19 cellular contexts compared by ENCODE assay signal in the genomic region with DNA sequence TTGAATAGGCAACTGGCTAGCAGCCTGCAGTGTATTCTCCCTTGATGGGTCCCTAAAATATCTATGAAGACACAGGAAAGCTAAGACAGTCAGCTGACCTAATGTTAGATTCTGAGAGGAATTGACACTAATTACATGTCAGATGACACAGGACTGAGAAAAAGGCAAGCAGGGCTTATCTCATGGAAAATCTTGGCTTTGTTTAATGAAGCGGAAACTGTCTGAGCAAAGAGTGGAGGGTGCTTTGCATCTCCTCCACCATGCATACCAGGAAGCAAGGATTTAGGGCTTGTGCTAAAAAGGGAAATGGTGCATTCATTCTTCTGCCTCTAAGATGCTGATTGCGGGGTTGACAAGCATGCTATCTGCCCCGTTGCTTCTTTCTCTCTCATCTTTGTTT.
A peak's percentile ranks its signal among the peaks of the same experiment; 100 is the strongest.
DNase-seq lines count a peak whose midpoint lies in the region; ATAC-seq, FAIRE-seq and TF ChIP-seq lines count a peak whose summit lies in the region.
"Had no signal": no experiment of that assay in that cellular context is flagged by ENCODE, and none has a peak within 500 bp of the region (broad histone marks: within the 10 kb centered on the region; RNA-seq: fewer than 3 reads in every experiment).

No MANE protein-coding gene starts in this region.

- no peak overlapping the region for H3K9ac ChIP-seq in astrocyte (ENCODE audit: low read length)
- H3K9ac ChIP-seq: BLaER1 treated with 17β-estradiol and CSF1 and Interleukin-3, amounts not matched to agents 10 nM and 100 nM had no signal

- H3K79me2 ChIP-seq in astrocyte (ENCODE audit: insufficient read depth, low read length), result no peaks in the 10 kb centered on the region

- no peak overlapping the region for H3K4me2 ChIP-seq in astrocyte (ENCODE audit: low read length)

- H3K4me3 Mint-ChIP-seq in astrocyte (ENCODE audit: unreplicated experiment) (no peak overlapping the region), nephron progenitor cell (no peak overlapping the region)

- H3K27ac Mint-ChIP-seq in astrocyte (ENCODE audit: unreplicated experiment), result no peak overlapping the region
- H3K27ac Mint-ChIP-seq in nephron progenitor cell, result peak overlapping the region; percentile 50

- TF ChIP-seq POLR2A in adrenal gland (IDR thresholded peaks at IDR 0.05) (no peak), uterus (IDR thresholded peaks at IDR 0.05) (no peak)

- CTCF ChIA-PET in A673 (lab: Charles Lee), result no interaction called here

- H3K36me3 Mint-ChIP-seq in astrocyte (ENCODE audit: low read depth, unreplicated experiment) (no peaks in the 10 kb centered on the region), nephron progenitor cell (ENCODE audit: low read depth) (peaks cover 32% of the 10 kb centered on the region)

- H3K4me3 ChIP-seq in A673 (ENCODE audit: low read depth, low read length, poor library complexity, severe bottlenecking), result no peak overlapping the region
- H3K4me3 ChIP-seq in astrocyte (ENCODE audit: insufficient read depth, low read depth, low read length), result no peak overlapping the region
- H3K4me3 ChIP-seq in adrenal gland, result no peak overlapping the region
- H3K4me3 ChIP-seq in uterus, result no peak overlapping the region
- H3K4me3 ChIP-seq: BLaER1 treated with 17β-estradiol and CSF1 and Interleukin-3, amounts not matched to agents 10 nM and 100 nM; HAP-1 had no signal

- 63 to 81% (median 64%) methylated on average over 3 of the region's 3 CpGs for WGBS in adrenal gland, 4 donors

- H3K4me1 ChIP-seq in A673 (ENCODE audit: insufficient read depth, low read length, poor library complexity, severe bottlenecking), result peaks cover 8% of the 10 kb centered on the region
- H3K4me1 ChIP-seq in astrocyte (ENCODE audit: insufficient read depth, low read length), result no peaks in the 10 kb centered on the region
- no peaks in the 10 kb centered on the region for H3K4me1 ChIP-seq in adrenal gland (replicated peaks in 1 of 2)
- H3K4me1 ChIP-seq in uterus, result no peaks in the 10 kb centered on the region
- H3K4me1 ChIP-seq: HAP-1 had no signal

- DNase-seq in A673 (ENCODE audit: low spot score) (peak; percentile 80), NCI-H1048 (lab: John Stamatoyannopoulos, UW) (peak; percentile 13), astrocyte (ENCODE audit: low read depth) (peak; percentile 9), nephron progenitor cell (no peak), adrenal gland (no peak), uterus (no peak)
- DNase-seq: 8988T, IMR-90, Karpas-422, MM.1S, NCI-H1105, NCI-H1694, NCI-H510A treated with DMSO at 0.1 percent for 48 hours, OCI-M1 had no signal

- H3K9me3 Mint-ChIP-seq in astrocyte (ENCODE audit: unreplicated experiment) (peaks cover 17% of the 10 kb centered on the region), nephron progenitor cell (peaks cover 62% of the 10 kb centered on the region)

- H3K27me3 ChIP-seq in A673 (replicated peaks; ENCODE audit: insufficient read depth, low read depth, low read length, poor library complexity) (no peaks in the 10 kb centered on the region), astrocyte (ENCODE audit: insufficient read depth, low read length) (no peaks in the 10 kb centered on the region), adrenal gland (no peaks in the 10 kb centered on the region), uterus (no peaks in the 10 kb centered on the region)
- H3K27me3 ChIP-seq: BLaER1 treated with 17β-estradiol and CSF1 and Interleukin-3, amounts not matched to agents 10 nM and 100 nM had no signal

- H3K27ac ChIP-seq in A673 (ENCODE audit: low read depth, low read length, poor library complexity, severe bottlenecking), result no peak overlapping the region
- H3K27ac ChIP-seq in astrocyte (ENCODE audit: low read depth, low read length), result no peak overlapping the region
- H3K27ac ChIP-seq in adrenal gland, result no peak overlapping the region
- no peak overlapping the region for H3K27ac ChIP-seq in uterus
- H3K27ac ChIP-seq: BLaER1 treated with 17β-estradiol and CSF1 and Interleukin-3, amounts not matched to agents 10 nM and 100 nM; RWPE1 had no signal

- FAIRE-seq in astrocyte (lab: Jason Lieb, UNC), result no peak

- no peak for TF ChIP-seq CTCF in A673 (conservative IDR thresholded peaks at IDR 0.05; ENCODE audit: low read depth, low read length)
- no peak for TF ChIP-seq CTCF in astrocyte (IDR thresholded peaks at IDR 0.05; ENCODE audit: insufficient read depth, low read depth, low read length)
- no peak for TF ChIP-seq CTCF in nephron progenitor cell (IDR thresholded peaks at IDR 0.05)
- TF ChIP-seq CTCF in adrenal gland (IDR thresholded peaks at IDR 0.05), result no peak
- no peak for TF ChIP-seq CTCF in uterus (IDR thresholded peaks at IDR 0.05)

- POLR2A ChIA-PET in A673 (lab: Charles Lee; ENCODE audit: low non-redundant PET), result no interaction called here

- intact Hi-C loops in A673 (cut with micrococcal nuclease; ENCODE audit: unreplicated experiment), result no loop called here
- intact Hi-C loops in adrenal gland (cut with DNase I), result no loop called here
- intact Hi-C loops in uterus (cut with DNase I; ENCODE audit: low total_unique reads), result no loop called here

- H3K9me3 ChIP-seq in A673 (ENCODE audit: low read depth, low read length, poor library complexity, severe bottlenecking) (no peaks in the 10 kb centered on the region), astrocyte (ENCODE audit: insufficient read depth, low read depth, low read length) (no peaks in the 10 kb centered on the region), adrenal gland (replicated peaks in 1 of 3) (peaks cover 0 to 5% (median 0%) of the 10 kb centered on the region in 3 donors), uterus (no peaks in the 10 kb centered on the region)
- H3K9me3 ChIP-seq: HAP-1 had no signal

- ATAC-seq in GM21528 (IDR thresholded peaks at IDR 0.05; ENCODE audit: low FRiP score, unreplicated experiment) (no peak), HG03439 (IDR thresholded peaks at IDR 0.05; ENCODE audit: unreplicated experiment) (no peak)

- H3K27me3 Mint-ChIP-seq in astrocyte (ENCODE audit: low read depth, unreplicated experiment) (no peaks in the 10 kb centered on the region), nephron progenitor cell (ENCODE audit: low read depth, poor library complexity) (no peaks in the 10 kb centered on the region)

- BruUV-seq in A673 (replicated peaks; lab: Mats Ljungman, UMichigan), result no TSS peak

- H3K36me3 ChIP-seq in A673 (ENCODE audit: insufficient read depth, low read length, poor library complexity, severe bottlenecking) (no peaks in the 10 kb centered on the region), astrocyte (ENCODE audit: insufficient read depth, low read length) (no peaks in the 10 kb centered on the region), adrenal gland (replicated peaks in 1 of 2) (no peaks in the 10 kb centered on the region), uterus (no peaks in the 10 kb centered on the region)
- H3K36me3 ChIP-seq: BLaER1 treated with 17β-estradiol and CSF1 and Interleukin-3, amounts not matched to agents 10 nM and 100 nM; HAP-1 had no signal

- no peak overlapping the region for H2AFZ ChIP-seq in astrocyte (ENCODE audit: low read depth, low read length)

- H3K4me1 Mint-ChIP-seq in astrocyte (ENCODE audit: low read depth, unreplicated experiment) (no peaks in the 10 kb centered on the region), nephron progenitor cell (peaks cover 14% of the 10 kb centered on the region)

- no peaks in the 10 kb centered on the region for H4K20me1 ChIP-seq in astrocyte (ENCODE audit: insufficient read depth, low read length)
- H4K20me1 ChIP-seq: BLaER1 treated with 17β-estradiol and CSF1 and Interleukin-3, amounts not matched to agents 10 nM and 100 nM had no signal

Comparison
In these comparisons a context has a peak if more than half of its experiments do, and no peak if none do; other contexts are left out.
1. DNase-seq: peak in A673 (single experiment), NCI-H1048 (single experiment) and astrocyte (single experiment); none in nephron progenitor cell (single experiment), adrenal gland (0 of 7) and uterus (0 of 2).